ENCODE assay signal across 8 cellular contexts in genomic region chr6:53718597-53719460, GRCh38. TPM values are rescaled to one million over a fixed set of nuclear protein-coding genes. Genes with fewer than 3 reads are reported as not detected.
DNase-seq lines count a peak whose midpoint lies in the region; ATAC-seq lines count a peak whose summit lies in the region.

No MANE protein-coding gene starts in this region.

- H3K36me3 Mint-ChIP-seq in activated T-helper 2 cell treated with anti-CD3 and anti-CD28 coated beads, Interferon-gamma antibody, Interleukin-2, Interleukin-4, amounts not matched to agents 10 μg/mL and 5 μg/mL and 100 μg/mL, durations not matched to agents 14 hours and 24 hours and 36 hours (ENCODE audit: low read depth), result no peaks in the 10 kb centered on the region

- H3K4me3 Mint-ChIP-seq in activated T-helper 2 cell treated with anti-CD3 and anti-CD28 coated beads, Interferon-gamma antibody, Interleukin-2, Interleukin-4, amounts not matched to agents 10 μg/mL and 5 μg/mL and 100 μg/mL, durations not matched to agents 14 hours and 24 hours and 36 hours (ENCODE audit: low read depth), result no peak overlapping the region

- ATAC-seq in GM21360 (IDR thresholded peaks at IDR 0.05; ENCODE audit: unreplicated experiment) (peak; percentile 98), HG03460 (IDR thresholded peaks at IDR 0.05; ENCODE audit: unreplicated experiment) (peak; percentile 99)

- no peak overlapping the region for H3K27ac Mint-ChIP-seq in activated T-helper 2 cell treated with anti-CD3 and anti-CD28 coated beads, Interferon-gamma antibody, Interleukin-2, Interleukin-4, amounts not matched to agents 10 μg/mL and 5 μg/mL and 100 μg/mL, durations not matched to agents 14 hours and 24 hours and 36 hours

- intact Hi-C loops in activated T-helper 2 cell treated with anti-CD3 and anti-CD28 coated beads, Interferon-gamma antibody, Interleukin-2, Interleukin-4, amounts not matched to agents 10 μg/mL and 5 μg/mL and 100 μg/mL, durations not matched to agents 14 hours and 24 hours and 36 hours (cut with micrococcal nuclease), result loop anchor here (2.0 to 5.0 kb wide), 2 partner anchors 16 to 238 kb away; no protein-coding TSS in a partner anchor

- DNase-seq in SIG-M5 treated with dmso at 0.1 percent for 504 hours (lab: John Stamatoyannopoulos, UW; ENCODE audit: unreplicated experiment) (peak; percentile 65), SIG-M5 (lab: John Stamatoyannopoulos, UW) (no peak), NCI-H446 treated with DMSO at 0.1 percent for 48 hours (lab: John Stamatoyannopoulos, UW) (peak; percentile 76), glomerular visceral epithelial cell (ENCODE audit: extremely low spot score) (peak; percentile 69), pons (ENCODE audit: low spot score) (peak; percentile 86)
- peak; percentile 25 for DNase-seq in activated T-helper 2 cell treated with anti-CD3 and anti-CD28 coated beads, Interferon-gamma antibody, Interleukin-2, Interleukin-4, amounts not matched to agents 10 μg/mL and 5 μg/mL and 100 μg/mL, durations not matched to agents 14 hours and 24 hours and 36 hours (ENCODE audit: low spot score)

- peaks cover 24% of the 10 kb centered on the region for H3K27me3 Mint-ChIP-seq in activated T-helper 2 cell treated with anti-CD3 and anti-CD28 coated beads, Interferon-gamma antibody, Interleukin-2, Interleukin-4, amounts not matched to agents 10 μg/mL and 5 μg/mL and 100 μg/mL, durations not matched to agents 14 hours and 24 hours and 36 hours (ENCODE audit: low read depth)

- H3K4me1 Mint-ChIP-seq in activated T-helper 2 cell treated with anti-CD3 and anti-CD28 coated beads, Interferon-gamma antibody, Interleukin-2, Interleukin-4, amounts not matched to agents 10 μg/mL and 5 μg/mL and 100 μg/mL, durations not matched to agents 14 hours and 24 hours and 36 hours (ENCODE audit: low read depth), result peaks cover 8% of the 10 kb centered on the region

- no peaks in the 10 kb centered on the region for H3K9me3 Mint-ChIP-seq in activated T-helper 2 cell treated with anti-CD3 and anti-CD28 coated beads, Interferon-gamma antibody, Interleukin-2, Interleukin-4, amounts not matched to agents 10 μg/mL and 5 μg/mL and 100 μg/mL, durations not matched to agents 14 hours and 24 hours and 36 hours

RNA-seq across cellular contexts. Expression of gene KLHL31, which starts 53.3 kb away (rescaled TPM):
- total RNA-seq in activated T-helper 2 cell treated with anti-CD3 and anti-CD28 coated beads, Interferon-gamma antibody, Interleukin-2, Interleukin-4, amounts not matched to agents 10 μg/mL and 5 μg/mL and 100 μg/mL, durations not matched to agents 14 hours and 24 hours and 36 hours, result 0.14 and 0.18 TPM in 2 replicates
